Comparison of ENCODE assay signal across 29 cellular contexts in the genomic region with DNA sequence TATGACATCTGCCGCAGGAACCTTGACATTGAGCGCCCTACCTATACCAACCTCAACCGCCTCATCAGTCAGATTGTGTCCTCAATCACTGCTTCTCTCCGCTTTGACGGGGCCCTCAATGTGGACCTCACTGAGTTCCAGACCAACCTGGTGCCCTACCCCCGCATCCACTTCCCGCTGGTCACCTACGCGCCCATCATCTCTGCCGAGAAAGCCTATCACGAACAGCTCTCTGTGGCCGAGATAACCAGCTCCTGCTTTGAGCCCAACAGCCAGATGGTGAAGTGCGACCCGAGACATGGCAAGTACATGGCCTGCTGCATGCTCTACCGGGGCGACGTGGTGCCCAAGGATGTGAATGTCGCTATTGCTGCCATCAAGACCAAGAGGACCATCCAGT.
"Had no signal": no experiment of that assay in that cellular context is flagged by ENCODE, and none has a peak within 500 bp of the region (broad histone marks: within the 10 kb centered on the region; RNA-seq: fewer than 3 reads in every experiment).

No MANE protein-coding gene starts in this region.

- H3K27ac Mint-ChIP-seq: immature natural killer cell; naive thymus-derived CD4-positive, alpha-beta T cell; natural killer cell treated with Interleukin-12 subunit alpha and Interleukin-12 subunit beta and Interleukin-15 and Interleukin-18, amount 100 ng/mL, for 72 hours; stimulated activated memory B cell treated with anti-CD40 and anti-IgM and Interleukin-4, amounts not matched to agents 10 μg/mL and 1 μg/mL and 100 μg/mL, for 72 hours; stimulated activated naive CD8-positive, alpha-beta T cell treated with anti-CD3 and anti-CD28 coated beads, Interleukin-15, amount 100 ng/mL, for 72 hours; type B pancreatic cell had no signal

- H3K27me3 Mint-ChIP-seq: naive thymus-derived CD4-positive, alpha-beta T cell; natural killer cell treated with Interleukin-12 subunit alpha and Interleukin-12 subunit beta and Interleukin-15 and Interleukin-18, amount 100 ng/mL, for 72 hours; stimulated activated memory B cell treated with anti-CD40 and anti-IgM and Interleukin-4, amounts not matched to agents 10 μg/mL and 1 μg/mL and 100 μg/mL, for 72 hours; stimulated activated naive CD8-positive, alpha-beta T cell treated with anti-CD3 and anti-CD28 coated beads, Interleukin-15, amount 100 ng/mL, for 72 hours; type B pancreatic cell had no signal

- H3K27ac ChIP-seq: left ventricle myocardium inferior, neutrophil, ovary, prostate gland, skin epidermis, tibial nerve, vagina had no signal

- H3K4me3 Mint-ChIP-seq: immature natural killer cell; naive thymus-derived CD4-positive, alpha-beta T cell; natural killer cell treated with Interleukin-12 subunit alpha and Interleukin-12 subunit beta and Interleukin-15 and Interleukin-18, amount 100 ng/mL, for 72 hours; stimulated activated memory B cell treated with anti-CD40 and anti-IgM and Interleukin-4, amounts not matched to agents 10 μg/mL and 1 μg/mL and 100 μg/mL, for 72 hours; stimulated activated naive CD8-positive, alpha-beta T cell treated with anti-CD3 and anti-CD28 coated beads, Interleukin-15, amount 100 ng/mL, for 72 hours; type B pancreatic cell had no signal

- H3K9me3 ChIP-seq: left ventricle myocardium inferior, mucosa of descending colon, neutrophil, ovary, prostate gland, tibial nerve, vagina had no signal

- H3K27me3 ChIP-seq: neutrophil, ovary, tibial nerve, vagina had no signal

- ATAC-seq: mucosa of descending colon; naive thymus-derived CD4-positive, alpha-beta T cell; natural killer cell treated with Interleukin-12 subunit alpha and Interleukin-12 subunit beta and Interleukin-15 and Interleukin-18, amount 100 ng/mL, for 72 hours; right cardiac atrium; sciatic nerve; stimulated activated memory B cell treated with anti-CD40 and anti-IgM and Interleukin-4, amounts not matched to agents 10 μg/mL and 1 μg/mL and 100 μg/mL, for 72 hours; stimulated activated naive CD8-positive, alpha-beta T cell treated with anti-CD3 and anti-CD28 coated beads, Interleukin-15, amount 100 ng/mL, for 72 hours had no signal

- H3K4me1 Mint-ChIP-seq: immature natural killer cell; stimulated activated memory B cell treated with anti-CD40 and anti-IgM and Interleukin-4, amounts not matched to agents 10 μg/mL and 1 μg/mL and 100 μg/mL, for 72 hours; stimulated activated naive CD8-positive, alpha-beta T cell treated with anti-CD3 and anti-CD28 coated beads, Interleukin-15, amount 100 ng/mL, for 72 hours had no signal

- DNase-seq: hypothalamus; immature natural killer cell; kidney; left ventricle myocardium inferior; mesendoderm; midbrain; mucosa of descending colon; naive thymus-derived CD4-positive, alpha-beta T cell; occipital lobe; ovary; retina; right cardiac atrium; stimulated activated CD4-positive, alpha-beta T cell treated with anti-CD3 and anti-CD28 coated beads, Interleukin-12 subunit alpha, Interleukin-12 subunit beta, amount 100 ng/mL, for 4 hours; stimulated activated CD4-positive, alpha-beta T cell treated with anti-CD3 and anti-CD28 coated beads, Interleukin-15, amount 100 ng/mL, for 24 hours; stimulated activated CD4-positive, alpha-beta T cell treated with anti-CD3 and anti-CD28 coated beads, Interleukin-2, amount 100 ng/mL, for 24 hours; stimulated activated CD4-positive, alpha-beta T cell treated with anti-CD3 and anti-CD28 coated beads, Interleukin-4, amount 100 ng/mL, for 24 hours; stimulated activated naive CD4-positive, alpha-beta T cell treated with Interleukin-2 at 50 U/mL for 16 hours; stimulated activated naive CD8-positive, alpha-beta T cell treated with anti-CD3 and anti-CD28 coated beads, Interleukin-15, amount 100 ng/mL, for 72 hours; substantia nigra had no signal

- H3K4me1 ChIP-seq: prostate gland, tibial nerve, vagina had no signal

- H3K36me3 ChIP-seq: neutrophil, ovary, prostate gland, vagina had no signal

- H3K36me3 Mint-ChIP-seq: natural killer cell treated with Interleukin-12 subunit alpha and Interleukin-12 subunit beta and Interleukin-15 and Interleukin-18, amount 100 ng/mL, for 72 hours had no signal

- H3K9me3 Mint-ChIP-seq: immature natural killer cell; natural killer cell treated with Interleukin-12 subunit alpha and Interleukin-12 subunit beta and Interleukin-15 and Interleukin-18, amount 100 ng/mL, for 72 hours; stimulated activated memory B cell treated with anti-CD40 and anti-IgM and Interleukin-4, amounts not matched to agents 10 μg/mL and 1 μg/mL and 100 μg/mL, for 72 hours; stimulated activated naive CD8-positive, alpha-beta T cell treated with anti-CD3 and anti-CD28 coated beads, Interleukin-15, amount 100 ng/mL, for 72 hours; type B pancreatic cell had no signal

- H3K4me3 ChIP-seq: left ventricle myocardium inferior, lung, mucosa of descending colon, ovary, prostate gland, skin epidermis, tibial nerve, vagina had no signal
